In the genomic region with DNA sequence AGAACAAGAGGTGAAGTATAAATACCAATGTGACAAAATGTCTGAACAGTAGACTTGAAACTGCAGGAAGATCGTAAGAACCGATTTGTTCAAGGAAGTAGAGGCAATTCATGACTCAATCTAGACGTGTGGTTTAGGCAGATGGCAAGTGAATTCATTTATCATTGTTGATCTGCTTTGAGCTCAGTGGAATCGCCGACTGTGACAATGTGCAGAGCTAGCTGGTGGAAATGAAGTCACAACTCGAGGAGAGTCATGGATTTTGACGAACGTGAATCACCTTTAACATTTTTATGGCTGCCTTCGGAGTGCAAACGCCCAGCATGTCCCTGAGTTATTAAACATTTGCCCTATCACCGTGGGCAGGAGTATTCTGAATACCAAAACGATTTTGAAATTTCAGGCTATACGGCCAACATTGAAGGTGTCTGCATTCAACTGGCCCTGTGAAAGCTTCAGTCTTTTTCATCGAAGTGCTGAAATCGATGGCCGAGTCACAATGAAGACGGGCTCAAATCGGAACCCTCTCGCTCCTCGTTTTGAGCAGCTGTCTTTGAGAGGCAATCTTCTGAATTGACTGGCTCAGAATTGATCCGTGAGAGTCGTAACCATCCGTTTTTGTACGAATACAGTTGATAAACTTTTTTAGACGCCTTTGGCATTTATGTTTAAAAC, we compare ENCODE assay signal across 1 cellular context.
TF ChIP-seq lines count a peak whose summit lies in the region.

No MANE protein-coding gene starts in this region.

TF ChIP-seq in HCT116, 20 proteins besides CTCF, POLR2A, EP300 and RAD21:
- TF ChIP-seq EZH2phosphoT487 (IDR thresholded peaks at IDR 0.05; ENCODE audit: borderline replicate concordance) (no peak), ZNF274 (IDR thresholded peaks at IDR 0.05; ENCODE audit: low read depth, low read length) (no peak), ZFX (IDR thresholded peaks at IDR 0.05) (no peak), POLR2AphosphoS5 (IDR thresholded peaks at IDR 0.05; ENCODE audit: low read depth, low read length) (no peak), FOSL1 (IDR thresholded peaks at IDR 0.05; ENCODE audit: low read depth) (0 out of 2 replicates have a peak, but pooled peaks have one; percentile 16), SP1 (IDR thresholded peaks at IDR 0.05; ENCODE audit: low read depth) (no peak)
